Comparison of ENCODE assay signal across 1 cellular context in genomic region chr19:10113964-10114650, GRCh38.
TF ChIP-seq lines count a peak whose summit lies in the region.

No MANE protein-coding gene starts in this region.

TF ChIP-seq in WTC11, 78 proteins besides CTCF, POLR2A, EP300 and RAD21 (continued from another document and continues in another):
- TF ChIP-seq IRF2 (CRISPR knock-in tag; IDR thresholded peaks at IDR 0.05; ENCODE audit: borderline replicate concordance, low read depth) (no peak), ZNF232 (CRISPR knock-in tag; IDR thresholded peaks at IDR 0.05) (no peak), ZBTB21 (CRISPR knock-in tag; IDR thresholded peaks at IDR 0.05; ENCODE audit: borderline replicate concordance) (no peak), ELF4 (CRISPR knock-in tag; IDR thresholded peaks at IDR 0.05; ENCODE audit: low read depth) (no peak), HMGXB4 (CRISPR knock-in tag; IDR thresholded peaks at IDR 0.05) (no peak), USF2 (CRISPR knock-in tag; IDR thresholded peaks at IDR 0.05) (no peak), ZNF138 (CRISPR knock-in tag; conservative IDR thresholded peaks at IDR 0.05) (no peak), NFYB (CRISPR knock-in tag; conservative IDR thresholded peaks at IDR 0.05; ENCODE audit: low read depth) (0 out of 2 replicates have a peak, but pooled peaks have one; percentile 17), ZNF396 (CRISPR knock-in tag; IDR thresholded peaks at IDR 0.05; ENCODE audit: borderline replicate concordance) (no peak), TEAD1 (CRISPR knock-in tag; IDR thresholded peaks at IDR 0.05) (no peak), ATF3 (CRISPR knock-in tag; conservative IDR thresholded peaks at IDR 0.05) (no peak), ERG (CRISPR knock-in tag; IDR thresholded peaks at IDR 0.05) (0 out of 2 replicates have a peak, but pooled peaks have one; percentile 60), ZNF532 (CRISPR knock-in tag; IDR thresholded peaks at IDR 0.05; ENCODE audit: borderline replicate concordance) (peak; percentile 19; the same call in 1 of the 2 replicates), ZNF671 (CRISPR knock-in tag; IDR thresholded peaks at IDR 0.05) (no peak), SMAD4 (CRISPR knock-in tag; IDR thresholded peaks at IDR 0.05) (no peak), TEAD4 (CRISPR knock-in tag; IDR thresholded peaks at IDR 0.05) (no peak), NFE2L1 (CRISPR knock-in tag; IDR thresholded peaks at IDR 0.05) (no peak), ATF2 (CRISPR knock-in tag; IDR thresholded peaks at IDR 0.05; ENCODE audit: borderline replicate concordance, low read depth) (no peak), E2F4 (CRISPR knock-in tag; IDR thresholded peaks at IDR 0.05; ENCODE audit: borderline replicate concordance, low read depth) (no peak), ATF1 (CRISPR knock-in tag; IDR thresholded peaks at IDR 0.05) (no peak; the same call in 1 of the 2 replicates), KAT7 (CRISPR knock-in tag; IDR thresholded peaks at IDR 0.05; ENCODE audit: borderline replicate concordance) (no peak; the same call in 1 of the 2 replicates), ZNF512 (CRISPR knock-in tag; IDR thresholded peaks at IDR 0.05; ENCODE audit: borderline replicate concordance) (no peak), SOX15 (CRISPR knock-in tag; IDR thresholded peaks at IDR 0.05) (no peak), MYBL2 (CRISPR knock-in tag; IDR thresholded peaks at IDR 0.05) (0 out of 2 replicates have a peak, but pooled peaks have one; percentile 30), ZSCAN18 (CRISPR knock-in tag; IDR thresholded peaks at IDR 0.05) (no peak), ZNF121 (CRISPR knock-in tag; IDR thresholded peaks at IDR 0.05) (no peak), NR2C2 (CRISPR knock-in tag; IDR thresholded peaks at IDR 0.05) (0 out of 2 replicates have a peak, but pooled peaks have one; percentile 38), RELA (CRISPR knock-in tag; IDR thresholded peaks at IDR 0.05; ENCODE audit: borderline replicate concordance) (no peak), FOXP1 (CRISPR knock-in tag; IDR thresholded peaks at IDR 0.05; ENCODE audit: borderline replicate concordance) (no peak), GTF2I (CRISPR knock-in tag; conservative IDR thresholded peaks at IDR 0.05) (no peak), EMX1 (CRISPR knock-in tag; IDR thresholded peaks at IDR 0.05) (0 out of 2 replicates have a peak, but pooled peaks have one; percentile 48), SP1 (CRISPR knock-in tag; conservative IDR thresholded peaks at IDR 0.05) (peak; percentile 12; the same call in 1 of the 2 replicates), ZNF423 (CRISPR knock-in tag; IDR thresholded peaks at IDR 0.05) (no peak), SMAD3 (CRISPR knock-in tag; IDR thresholded peaks at IDR 0.05; ENCODE audit: borderline replicate concordance) (no peak), ZNF425 (CRISPR knock-in tag; conservative IDR thresholded peaks at IDR 0.05) (0 out of 2 replicates have a peak, but pooled peaks have one; percentile 40), GRHL2 (CRISPR knock-in tag; IDR thresholded peaks at IDR 0.05; ENCODE audit: insufficient replicate concordance, severe bottlenecking) (no peak), ARID4B (CRISPR knock-in tag; IDR thresholded peaks at IDR 0.05; ENCODE audit: borderline replicate concordance) (no peak; the same call in 1 of the 2 replicates)
